In genomic region chr14:80637726-80638619, GRCh38 we compare ENCODE assay signal across 16 cellular contexts.
DNase-seq lines count a peak whose midpoint lies in the region; ATAC-seq, FAIRE-seq and TF ChIP-seq lines count a peak whose summit lies in the region.
"Had no signal": no experiment of that assay in that cellular context is flagged by ENCODE, and none has a peak within 500 bp of the region (broad histone marks: within the 10 kb centered on the region; RNA-seq: fewer than 3 reads in every experiment).

No MANE protein-coding gene starts in this region.

- no peak overlapping the region for H3K27ac Mint-ChIP-seq in natural killer cell treated with Interleukin-12 subunit alpha and Interleukin-12 subunit beta and Interleukin-15 and Interleukin-18, amount 100 ng/mL, for 72 hours
- H3K27ac Mint-ChIP-seq: nephron progenitor cell had no signal

- TF ChIP-seq CTCF in A549 (IDR thresholded peaks at IDR 0.05): no peak
- no peak for TF ChIP-seq CTCF in RWPE2 (IDR thresholded peaks at IDR 0.05; ENCODE audit: poor library complexity, severe bottlenecking)
- TF ChIP-seq CTCF in fibroblast of mammary gland (conservative IDR thresholded peaks at IDR 0.05; ENCODE audit: control insufficient read depth, insufficient read depth, low read depth, low read length): no peak

- H3K4me3 ChIP-seq in A549: no peak overlapping the region
- no peak overlapping the region for H3K4me3 ChIP-seq in RWPE2 (ENCODE audit: severe bottlenecking)
- no peak overlapping the region for H3K4me3 ChIP-seq in fibroblast of mammary gland (ENCODE audit: control insufficient read depth, low read depth, low read length)
- H3K4me3 ChIP-seq: dorsolateral prefrontal cortex, lower lobe of right lung had no signal

- no peak for TF ChIP-seq RAD21 in A549 (conservative IDR thresholded peaks at IDR 0.05 in 1 of 2, IDR thresholded peaks at IDR 0.05 in 1 of 2)

- H3K4me2 ChIP-seq in A549: peak overlapping the region; percentile 67

- H3K9me3 ChIP-seq in A549: no peaks in the 10 kb centered on the region
- no peaks in the 10 kb centered on the region for H3K9me3 ChIP-seq in RWPE2 (ENCODE audit: severe bottlenecking)
- H3K9me3 ChIP-seq: lower lobe of right lung had no signal

- POLR2A ChIA-PET in A549 (lab: Yijun Ruan, JAX): no interaction called here

- no peaks in the 10 kb centered on the region for H3K27me3 Mint-ChIP-seq in natural killer cell treated with Interleukin-12 subunit alpha and Interleukin-12 subunit beta and Interleukin-15 and Interleukin-18, amount 100 ng/mL, for 72 hours
- H3K27me3 Mint-ChIP-seq: IgD-negative memory B cell had no signal

- H3K4me1 Mint-ChIP-seq in natural killer cell treated with Interleukin-12 subunit alpha and Interleukin-12 subunit beta and Interleukin-15 and Interleukin-18, amount 100 ng/mL, for 72 hours (ENCODE audit: low read depth in 2 of 2): no peaks in the 10 kb centered on the region
- H3K4me1 Mint-ChIP-seq: nephron progenitor cell had no signal

- H3K36me3 ChIP-seq in RWPE2 (ENCODE audit: low read depth): no peaks in the 10 kb centered on the region; the same call in 1 of the 2 replicates
- H3K36me3 ChIP-seq: lower lobe of right lung had no signal

- peaks cover 5% of the 10 kb centered on the region for H3K36me3 Mint-ChIP-seq in natural killer cell treated with Interleukin-12 subunit alpha and Interleukin-12 subunit beta and Interleukin-15 and Interleukin-18, amount 100 ng/mL, for 72 hours

- 42% methylated on average over 10 of the region's 10 CpGs for WGBS in A549 (ENCODE audit: missing lambda C conversion rate)

- no peak for TF ChIP-seq POLR2A in A549 (IDR thresholded peaks at IDR 0.05; ENCODE audit: low read length)

- CTCF ChIA-PET in A549 (lab: Yijun Ruan, JAX): interaction anchor here (1.2 kb wide), 2 partner anchors 12 to 425 kb away, joined by 4 to 6 read pairs; no protein-coding TSS in a partner anchor

- H3K4me3 Mint-ChIP-seq in natural killer cell treated with Interleukin-12 subunit alpha and Interleukin-12 subunit beta and Interleukin-15 and Interleukin-18, amount 100 ng/mL, for 72 hours: no peak overlapping the region
- H3K4me3 Mint-ChIP-seq: IgD-negative memory B cell, nephron progenitor cell had no signal

- no peak for FAIRE-seq in A549 (lab: Jason Lieb, UNC)

- no peak for DNase-seq in A549 (ENCODE audit: low read depth in 1 of 2, low spot score in 1 of 2)
- DNase-seq in GM03348 (ENCODE audit: low spot score): peak; percentile 26
- no peak for DNase-seq in RWPE2 (ENCODE audit: low spot score)
- DNase-seq in fibroblast of mammary gland (ENCODE audit: low read depth): peak; percentile 14
- DNase-seq in natural killer cell treated with Interleukin-12 subunit alpha and Interleukin-12 subunit beta and Interleukin-15 and Interleukin-18, amount 100 ng/mL, for 72 hours (ENCODE audit: low spot score): no peak
- no peak for DNase-seq in NCI-H226
- DNase-seq: activated effector memory CD4-positive, alpha-beta T cell treated with Interleukin-2 at 50 U/mL for 16 hours; dorsolateral prefrontal cortex; lower lobe of right lung; NCI-H1092 treated with DMSO at 0.1 percent for 48 hours; NCI-H2227 treated with DMSO at 0.1 percent for 48 hours; nephron progenitor cell; retina had no signal

- peaks cover 12% of the 10 kb centered on the region for H3K9me3 Mint-ChIP-seq in natural killer cell treated with Interleukin-12 subunit alpha and Interleukin-12 subunit beta and Interleukin-15 and Interleukin-18, amount 100 ng/mL, for 72 hours
- H3K9me3 Mint-ChIP-seq: IgD-negative memory B cell, nephron progenitor cell had no signal

- H3K27ac ChIP-seq in A549 (peak overlapping the region; percentile 86 to 89), RWPE2 (ENCODE audit: poor library complexity, severe bottlenecking) (peak overlapping the region; percentile 98)
- H3K27ac ChIP-seq: dorsolateral prefrontal cortex, lower lobe of right lung had no signal

- no peaks in the 10 kb centered on the region for H3K27me3 ChIP-seq in RWPE2 (ENCODE audit: insufficient read depth, poor library complexity, severe bottlenecking)
- H3K27me3 ChIP-seq: dorsolateral prefrontal cortex had no signal

- no peak for TF ChIP-seq EP300 in A549 (IDR thresholded peaks at IDR 0.05)

- H3K4me1 ChIP-seq in A549 (peaks cover 29% of the 10 kb centered on the region), RWPE2 (ENCODE audit: insufficient read depth, poor library complexity, severe bottlenecking) (peaks cover 46% of the 10 kb centered on the region)
- H3K4me1 ChIP-seq: lower lobe of right lung had no signal

- ATAC-seq in A549 (peak; percentile 15 to 74; a peak in 5 of 6 replicates), RWPE2 (ENCODE audit: low read depth) (no peak), HG03039 (IDR thresholded peaks at IDR 0.05; ENCODE audit: unreplicated experiment) (no peak), GM21528 (IDR thresholded peaks at IDR 0.05; ENCODE audit: low FRiP score, unreplicated experiment) (no peak)
- ATAC-seq in natural killer cell treated with Interleukin-12 subunit alpha and Interleukin-12 subunit beta and Interleukin-15 and Interleukin-18, amount 100 ng/mL, for 72 hours: no peak
- ATAC-seq: lower lobe of right lung had no signal

TF ChIP-seq in A549, 52 proteins besides CTCF, POLR2A, EP300 and RAD21:
- no peak for TF ChIP-seq USF2 (IDR thresholded peaks at IDR 0.05)
- TF ChIP-seq ATOH8 (CRISPR knock-in tag; IDR thresholded peaks at IDR 0.05; ENCODE audit: low read depth): peak; percentile 82
- no peak for TF ChIP-seq SREBF2 (IDR thresholded peaks at IDR 0.05)
- TF ChIP-seq MAX (IDR thresholded peaks at IDR 0.05): 0 out of 2 replicates have a peak, but pooled peaks have one; percentile 15
- no peak for TF ChIP-seq NFE2L2 (conservative IDR thresholded peaks at IDR 0.05; ENCODE audit: low read length)
- peak; percentile 80; the same call in 1 of the 2 replicates for TF ChIP-seq HOXB13 (CRISPR knock-in tag; IDR thresholded peaks at IDR 0.05; ENCODE audit: low read depth)
- TF ChIP-seq E2F6 (IDR thresholded peaks at IDR 0.05; ENCODE audit: borderline replicate concordance, low read depth): peak; percentile 46; the same call in 1 of the 2 replicates
- TF ChIP-seq ZNF302 (CRISPR knock-in tag; IDR thresholded peaks at IDR 0.05): 0 out of 2 replicates have a peak, but pooled peaks have one; percentile 32
- no peak for TF ChIP-seq RARB (CRISPR knock-in tag; IDR thresholded peaks at IDR 0.05)

Comparison
In these comparisons a context has a peak if more than half of its experiments do, and no peak if none do; other contexts are left out.
1. ATAC-seq: peak in A549 (2 of 2); none in RWPE2 (single experiment), HG03039 (single experiment), GM21528 (single experiment) and natural killer cell treated with Interleukin-12 subunit alpha and Interleukin-12 subunit beta and Interleukin-15 and Interleukin-18, amount 100 ng/mL, for 72 hours (0 of 2).
2. DNase-seq: peak in GM03348 (single experiment) and fibroblast of mammary gland (single experiment); none in A549 (0 of 2), RWPE2 (single experiment), natural killer cell treated with Interleukin-12 subunit alpha and Interleukin-12 subunit beta and Interleukin-15 and Interleukin-18, amount 100 ng/mL, for 72 hours (single experiment) and NCI-H226 (single experiment).